In the genomic region with DNA sequence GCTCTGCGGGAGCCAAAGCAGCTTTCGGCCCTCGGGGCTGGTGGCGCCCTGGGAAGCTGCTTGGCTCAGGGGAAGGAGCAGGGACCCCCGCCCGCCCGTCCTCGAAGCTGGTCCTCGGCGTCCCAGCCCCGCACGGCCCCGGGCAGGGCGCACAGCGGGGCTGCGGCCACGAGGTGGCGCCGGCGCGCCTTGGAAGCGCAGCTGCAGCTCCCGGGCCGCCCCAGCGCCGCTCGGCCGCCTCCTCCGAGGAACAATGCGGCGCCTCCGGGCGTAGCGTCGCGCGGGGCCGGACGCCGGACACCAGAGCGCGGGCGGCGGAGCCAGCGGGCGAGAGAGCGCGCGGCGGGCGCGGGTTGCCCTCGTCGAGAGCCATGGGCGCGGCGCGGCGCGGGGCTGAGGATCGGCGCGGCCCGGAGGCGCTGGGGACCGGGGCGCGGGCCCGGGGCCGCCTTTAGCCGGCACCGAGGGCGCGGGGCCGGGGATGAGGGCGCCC, we compare ENCODE assay signal across 8 cellular contexts. TPM values are rescaled to one million over a fixed set of nuclear protein-coding genes. Genes with fewer than 3 reads are reported as not detected.
DNase-seq lines count a peak whose midpoint lies in the region; ATAC-seq, FAIRE-seq and TF ChIP-seq lines count a peak whose summit lies in the region.

MGAT5B (plus strand) TSS at position 229 of the 493 bp plus-strand sequence. CDS start 626 bp downstream, outside the sequence.

- under 1% methylated on average over 76 of the region's 76 CpGs for WGBS in right cardiac atrium

- intact Hi-C loops in right cardiac atrium (cut with DNase I) = loop anchor here (2.0 to 10.0 kb wide), 6 partner anchors 184 to 387 kb away; no protein-coding TSS in a partner anchor
- intact Hi-C loops in uterus (cut with DNase I; ENCODE audit: low total_unique reads) = loop anchor here (5.0 kb wide), 2 partner anchors 189 to 379 kb away; no protein-coding TSS in a partner anchor

- no peak for TF ChIP-seq POLR2A in uterus (IDR thresholded peaks at IDR 0.05)

- no peaks in the 10 kb centered on the region for H3K27me3 ChIP-seq in right cardiac atrium (ENCODE audit: control insufficient read depth, insufficient read depth)
- H3K27me3 ChIP-seq in uterus = peaks cover 12 to 18% of the 10 kb centered on the region in 2 donors

- TF ChIP-seq CTCF in LNCaP clone FGC (IDR thresholded peaks at IDR 0.05; ENCODE audit: control insufficient read depth, extremely low read depth, insufficient read depth) (peak; percentile 99), uterus (IDR thresholded peaks at IDR 0.05) (peak; percentile 39 to 98 (median 94))

- H3K4me1 ChIP-seq in right cardiac atrium (ENCODE audit: control insufficient read depth, insufficient read depth, low read length) = peaks cover 2% of the 10 kb centered on the region
- peaks cover 0 to 21% of the 10 kb centered on the region in 2 donors for H3K4me1 ChIP-seq in uterus

- no peak for FAIRE-seq in GM19239 (lab: Jason Lieb, UNC)

- H3K9me3 ChIP-seq in right cardiac atrium (ENCODE audit: control insufficient read depth, low read length) (no peaks in the 10 kb centered on the region), uterus (no peaks in the 10 kb centered on the region)

- peak; percentile 96 for DNase-seq in AG20443 (ENCODE audit: low spot score)
- peak; percentile 98 for DNase-seq in GM19239 (ENCODE audit: insufficient read length, low spot score)
- DNase-seq in LNCaP clone FGC (ENCODE audit: low read depth) = peak; percentile 32
- DNase-seq in T-helper 1 cell = peak; percentile 53 to 77 (median 64)
- peak; percentile 69 for DNase-seq in amniotic stem cell (lab: John Stamatoyannopoulos, UW)
- DNase-seq in right cardiac atrium = peak; percentile 85 to 95 (median 91)
- peak; percentile 93 for DNase-seq in retina
- peak; percentile 54 to 74 for DNase-seq in uterus

- no peak within 1 kb of the TSS for H3K4me3 ChIP-seq in LNCaP clone FGC (ENCODE audit: low read depth, low read length)
- H3K4me3 ChIP-seq in right cardiac atrium (ENCODE audit: low read length) = peak within 1 kb of the TSS; percentile 56
- H3K4me3 ChIP-seq in uterus = peak within 1 kb of the TSS in 1 of 2 donors; percentile 37

- H3K27ac ChIP-seq in right cardiac atrium (ENCODE audit: low read length) (no peak within 1 kb of the TSS), uterus (no peak within 1 kb of the TSS)

- peak; percentile 94 for ATAC-seq in right cardiac atrium

- H3K36me3 ChIP-seq in uterus = no peaks in the 10 kb centered on the region

RNA-seq across cellular contexts. Expression of gene MGAT5B, which starts in this region (rescaled TPM):
- total RNA-seq in right cardiac atrium (under 1 TPM in 1 of 4 donors, not detected in 3; 0.12 TPM), uterus (1 to 10 TPM in 2 of 4 donors, under 1 TPM in 1, not detected in 1; 0.59 to 3.3 (median 1.5) TPM)
- polyA plus RNA-seq in right cardiac atrium = 0.05 TPM

Comparison
In these comparisons a context has a peak if more than half of its experiments do, and no peak if none do; other contexts are left out.
1. Peak in DNase-seq, ATAC-seq and H3K4me3 ChIP-seq in right cardiac atrium; RNA of the gene not detected or under 1 TPM.
2. DNase-seq: peak in every context shown above with its lines; median percentile 98 in GM19239; 96 in AG20443; 93 in retina; 91 in right cardiac atrium; 69 in amniotic stem cell; 64 in T-helper 1 cell; 64 in uterus; 32 in LNCaP clone FGC.